Comparison of ENCODE assay signal across 9 cellular contexts in genomic region chr1:55064071-55064581, GRCh38. TPM values are rescaled to one million over a fixed set of nuclear protein-coding genes. Genes with fewer than 3 reads are reported as not detected.
DNase-seq lines count a peak whose midpoint lies in the region; ATAC-seq lines count a peak whose summit lies in the region.
"Had no signal": no experiment of that assay in that cellular context is flagged by ENCODE, and none has a peak within 500 bp of the region (broad histone marks: within the 10 kb centered on the region; RNA-seq: fewer than 3 reads in every experiment).

No MANE protein-coding gene starts in this region.

- DNase-seq in NCI-H82 (lab: John Stamatoyannopoulos, UW) (peak; percentile 32), NCI-H82 treated with DMSO at 0.1 percent for 48 hours (lab: John Stamatoyannopoulos, UW; ENCODE audit: unreplicated experiment) (no peak), NCI-H2171 treated with DMSO at 0.1 percent for 48 hours (lab: John Stamatoyannopoulos, UW) (peak; percentile 74), NCI-H748 treated with DMSO at 0.1 percent for 48 hours (lab: John Stamatoyannopoulos, UW) (no peak), NOMO-1 treated with DMSO at 0.1 percent for 48 hours (lab: John Stamatoyannopoulos, UW; ENCODE audit: unreplicated experiment) (no peak)
- DNase-seq in stimulated activated effector memory CD8-positive, alpha-beta T cell treated with anti-CD3 and anti-CD28 coated beads, Interleukin-12 subunit alpha, Interleukin-12 subunit beta, amount 100 ng/mL, for 72 hours (ENCODE audit: low spot score in 2 of 2), result no peak
- DNase-seq in activated CD4-positive, CD25-positive, alpha-beta regulatory T cell (lab: John Stamatoyannopoulos, UW), result no peak
- DNase-seq: activated CD4-positive, alpha-beta T cell treated with anti-CD3 and anti-CD28 coated beads, Interleukin-2, amount 50 U/mL, for 48 hours had no signal

- peaks cover 21% of the 10 kb centered on the region for H3K4me1 Mint-ChIP-seq in stimulated activated effector memory CD8-positive, alpha-beta T cell treated with anti-CD3 and anti-CD28 coated beads, Interleukin-12 subunit alpha, Interleukin-12 subunit beta, amount 100 ng/mL, for 72 hours

- no peaks in the 10 kb centered on the region for H3K9me3 Mint-ChIP-seq in stimulated activated effector memory CD8-positive, alpha-beta T cell treated with anti-CD3 and anti-CD28 coated beads, Interleukin-12 subunit alpha, Interleukin-12 subunit beta, amount 100 ng/mL, for 72 hours

- peaks cover 31% of the 10 kb centered on the region for H3K36me3 Mint-ChIP-seq in stimulated activated effector memory CD8-positive, alpha-beta T cell treated with anti-CD3 and anti-CD28 coated beads, Interleukin-12 subunit alpha, Interleukin-12 subunit beta, amount 100 ng/mL, for 72 hours

- ATAC-seq in esophagus mucosa, result peak; percentile 30
- peak; percentile 36 for ATAC-seq in stimulated activated effector memory CD8-positive, alpha-beta T cell treated with anti-CD3 and anti-CD28 coated beads, Interleukin-12 subunit alpha, Interleukin-12 subunit beta, amount 100 ng/mL, for 72 hours

- no peak overlapping the region for H3K4me3 Mint-ChIP-seq in stimulated activated effector memory CD8-positive, alpha-beta T cell treated with anti-CD3 and anti-CD28 coated beads, Interleukin-12 subunit alpha, Interleukin-12 subunit beta, amount 100 ng/mL, for 72 hours

- no peak overlapping the region for H3K27ac Mint-ChIP-seq in stimulated activated effector memory CD8-positive, alpha-beta T cell treated with anti-CD3 and anti-CD28 coated beads, Interleukin-12 subunit alpha, Interleukin-12 subunit beta, amount 100 ng/mL, for 72 hours

RNA-seq across cellular contexts. Expression of gene PCSK9, which starts 24.8 kb away (rescaled TPM):
- total RNA-seq in esophagus mucosa, result 18.3 TPM

Comparison
In these comparisons a context has a peak if more than half of its experiments do, and no peak if none do; other contexts are left out.
1. DNase-seq: peak in NCI-H82 (single experiment) and NCI-H2171 treated with DMSO at 0.1 percent for 48 hours (single experiment); none in NCI-H82 treated with DMSO at 0.1 percent for 48 hours (single experiment), stimulated activated effector memory CD8-positive, alpha-beta T cell treated with anti-CD3 and anti-CD28 coated beads, Interleukin-12 subunit alpha, Interleukin-12 subunit beta, amount 100 ng/mL, for 72 hours (0 of 2), NCI-H748 treated with DMSO at 0.1 percent for 48 hours (single experiment), NOMO-1 treated with DMSO at 0.1 percent for 48 hours (single experiment) and activated CD4-positive, CD25-positive, alpha-beta regulatory T cell (0 of 4).